In genomic region chr18:62788891-62789290, GRCh38 we compare ENCODE assay signal across 15 cellular contexts.
DNase-seq lines count a peak whose midpoint lies in the region; ATAC-seq, FAIRE-seq and TF ChIP-seq lines count a peak whose summit lies in the region.
"Had no signal": no experiment of that assay in that cellular context is flagged by ENCODE, and none has a peak within 500 bp of the region (broad histone marks: within the 10 kb centered on the region; RNA-seq: fewer than 3 reads in every experiment).

No MANE protein-coding gene starts in this region.

- H2BK20ac ChIP-seq in H9 (ENCODE audit: low read depth, low read length, poor library complexity, severe bottlenecking) = no peak overlapping the region

- H3K4me2 ChIP-seq in A549 (peak overlapping the region; percentile 17; the same call in 1 of the 3 replicates), H9 (ENCODE audit: insufficient read depth, insufficient read length, low read length) (no peak overlapping the region), PC-3 (ENCODE audit: low read length) (peak overlapping the region; percentile 18)

- no peak overlapping the region for H3T11ph ChIP-seq in H9 (ENCODE audit: low read length)

- peaks cover 50% of the 10 kb centered on the region for H3K4me1 ChIP-seq in A549
- peaks cover 25% of the 10 kb centered on the region for H3K4me1 ChIP-seq in H9 (ENCODE audit: insufficient read depth, low read length)
- H3K4me1 ChIP-seq in PC-3 (ENCODE audit: insufficient read depth, low read length) = peaks cover 16% of the 10 kb centered on the region
- H3K4me1 ChIP-seq in tibial artery = peaks cover 0 to 22% (median 4%) of the 10 kb centered on the region in 4 donors

- intact Hi-C loops in PC-3 (cut with micrococcal nuclease) (no loop called here), tibial artery (cut with DNase I; ENCODE audit: low total_unique reads) (no loop called here)
- intact Hi-C loops in activated T-helper 1 cell treated with anti-CD3 and anti-CD28 coated beads, Interleukin-12 subunit alpha, Interleukin-12 subunit beta, Interleukin-2, Interleukin-4 antibody, amounts not matched to agents 30 ng/mL and 10 ng/mL and 1 ng/mL, durations not matched to agents 14 hours and 24 hours and 36 hours (cut with micrococcal nuclease) = no loop called here

- peak overlapping the region in 2 of 3 experiments; percentile 66 to 91; a peak in 5 of 7 replicates for H3K27ac Mint-ChIP-seq in H9
- H3K27ac Mint-ChIP-seq in activated T-helper 1 cell treated with anti-CD3 and anti-CD28 coated beads, Interleukin-12 subunit alpha, Interleukin-12 subunit beta, Interleukin-2, Interleukin-4 antibody, amounts not matched to agents 30 ng/mL and 10 ng/mL and 1 ng/mL, durations not matched to agents 14 hours and 24 hours and 36 hours = no peak overlapping the region
- H3K27ac Mint-ChIP-seq: dendritic cell treated with granulocyte-macrophage colony-stimulating factor and Interleukin-4, amounts not matched to agents 40 ng/mL and 50 ng/mL, for 4 days had no signal

- H3K27ac ChIP-seq in A549 = no peak overlapping the region
- H3K27ac ChIP-seq in H9 (ENCODE audit: insufficient read length, low read depth, low read length) = no peak overlapping the region
- no peak overlapping the region for H3K27ac ChIP-seq in PC-3 (ENCODE audit: low read length)
- no peak overlapping the region for H3K27ac ChIP-seq in tibial artery
- H3K27ac ChIP-seq: spleen had no signal

- H3K27me3 ChIP-seq in H9 (ENCODE audit: insufficient read depth, low read length) (no peaks in the 10 kb centered on the region), PC-3 (ENCODE audit: low read length) (no peaks in the 10 kb centered on the region), tibial artery (no peaks in the 10 kb centered on the region)
- H3K27me3 ChIP-seq: spleen had no signal

- no peak overlapping the region for H2BK5ac ChIP-seq in H9 (ENCODE audit: insufficient read length, low read length)

- H3K18ac ChIP-seq in H9 (ENCODE audit: insufficient read length, low read depth, low read length) = no peak overlapping the region

- H3K27me3 Mint-ChIP-seq in H9 (ENCODE audit: low read depth) = no peaks in the 10 kb centered on the region
- peaks cover 5% of the 10 kb centered on the region for H3K27me3 Mint-ChIP-seq in activated T-helper 1 cell treated with anti-CD3 and anti-CD28 coated beads, Interleukin-12 subunit alpha, Interleukin-12 subunit beta, Interleukin-2, Interleukin-4 antibody, amounts not matched to agents 30 ng/mL and 10 ng/mL and 1 ng/mL, durations not matched to agents 14 hours and 24 hours and 36 hours (ENCODE audit: insufficient read depth)
- H3K27me3 Mint-ChIP-seq: dendritic cell treated with granulocyte-macrophage colony-stimulating factor and Interleukin-4, amounts not matched to agents 40 ng/mL and 50 ng/mL, for 4 days had no signal

- CTCF ChIA-PET in A549 (lab: Yijun Ruan, JAX) = interaction anchor here (1.3 kb wide), 1 partner anchor 169 kb away, joined by 3 read pairs; no protein-coding TSS in a partner anchor
- CTCF ChIA-PET in PC-3 (lab: Charles Lee) = no interaction called here

- no peak for TF ChIP-seq EP300 in A549 (IDR thresholded peaks at IDR 0.05)

- no peak overlapping the region for H2AFZ ChIP-seq in H9 (ENCODE audit: low read length)
- no peak overlapping the region for H2AFZ ChIP-seq in PC-3 (ENCODE audit: low read length)

- H3K4me1 Mint-ChIP-seq in H9 = peaks cover 80 to 84% of the 10 kb centered on the region in 2 experiments
- H3K4me1 Mint-ChIP-seq in activated T-helper 1 cell treated with anti-CD3 and anti-CD28 coated beads, Interleukin-12 subunit alpha, Interleukin-12 subunit beta, Interleukin-2, Interleukin-4 antibody, amounts not matched to agents 30 ng/mL and 10 ng/mL and 1 ng/mL, durations not matched to agents 14 hours and 24 hours and 36 hours (ENCODE audit: low read depth) = peaks cover 35% of the 10 kb centered on the region

- H3K9me3 Mint-ChIP-seq in H9 = no peaks in the 10 kb centered on the region
- H3K9me3 Mint-ChIP-seq in activated T-helper 1 cell treated with anti-CD3 and anti-CD28 coated beads, Interleukin-12 subunit alpha, Interleukin-12 subunit beta, Interleukin-2, Interleukin-4 antibody, amounts not matched to agents 30 ng/mL and 10 ng/mL and 1 ng/mL, durations not matched to agents 14 hours and 24 hours and 36 hours = no peaks in the 10 kb centered on the region
- H3K9me3 Mint-ChIP-seq: dendritic cell treated with granulocyte-macrophage colony-stimulating factor and Interleukin-4, amounts not matched to agents 40 ng/mL and 50 ng/mL, for 4 days had no signal

- no peak for DNase-seq in A549 (ENCODE audit: low read depth in 1 of 2, low spot score in 1 of 2)
- no peak for DNase-seq in H9
- peak; percentile 40 for DNase-seq in PC-3
- DNase-seq in islet precursor cell = peak; percentile 76
- no peak for DNase-seq in activated CD4-positive, alpha-beta T cell treated with anti-CD3 and anti-CD28 coated beads, Interleukin-2, amount 50 U/mL, for 48 hours
- no peak for DNase-seq in tibial artery
- no peak for DNase-seq in C1 segment of cervical spinal cord (lab: John Stamatoyannopoulos, UW)
- DNase-seq in activated T-helper 1 cell treated with anti-CD3 and anti-CD28 coated beads, Interleukin-12 subunit alpha, Interleukin-12 subunit beta, Interleukin-2, Interleukin-4 antibody, amounts not matched to agents 30 ng/mL and 10 ng/mL and 1 ng/mL, durations not matched to agents 14 hours and 24 hours and 36 hours (ENCODE audit: low spot score) = no peak
- DNase-seq: activated effector memory CD4-positive, alpha-beta T cell treated with anti-CD3 and anti-CD28 coated beads, Interleukin-2, amount 50 U/mL, for 16 hours; AML-193; glutamatergic neuron; NCI-H1694; RPMI8226; spleen had no signal

- H3K56ac ChIP-seq in H9 (ENCODE audit: insufficient read length, low read depth, low read length) = no peak overlapping the region

- no peak overlapping the region for H4K8ac ChIP-seq in H9 (replicated peaks; ENCODE audit: insufficient read length, low read depth, low read length)

- H3K79me2 ChIP-seq in H9 (ENCODE audit: insufficient read depth, low read length) = peaks cover 55% of the 10 kb centered on the region; the same call in 1 of the 2 replicates
- H3K79me2 ChIP-seq in PC-3 (ENCODE audit: low read length) = peaks cover 89% of the 10 kb centered on the region

- H3F3A ChIP-seq in PC-3 (ENCODE audit: low read length, unreplicated experiment) = no peaks in the 10 kb centered on the region

- no peak for FAIRE-seq in A549 (lab: Jason Lieb, UNC)

- no peaks in the 10 kb centered on the region; a peak in 1 of 7 replicates for H3K36me3 Mint-ChIP-seq in H9 (ENCODE audit: insufficient read depth in 1 of 3, low read depth in 3 of 3)
- no peaks in the 10 kb centered on the region for H3K36me3 Mint-ChIP-seq in activated T-helper 1 cell treated with anti-CD3 and anti-CD28 coated beads, Interleukin-12 subunit alpha, Interleukin-12 subunit beta, Interleukin-2, Interleukin-4 antibody, amounts not matched to agents 30 ng/mL and 10 ng/mL and 1 ng/mL, durations not matched to agents 14 hours and 24 hours and 36 hours (ENCODE audit: low read depth)

- 68% methylated on average over 3 of the region's 3 CpGs for WGBS in A549 (ENCODE audit: missing lambda C conversion rate)
- WGBS in H9 (ENCODE audit: extremely low coverage, insufficient read length, low lambda C conversion rate) = no CpG with 5 or more reads among the region's 3 CpGs

- H3K4me3 ChIP-seq in A549 (no peak overlapping the region), PC-3 (ENCODE audit: low read length) (no peak overlapping the region), tibial artery (no peak overlapping the region)
- H3K4me3 ChIP-seq: spleen had no signal

- no peak overlapping the region for H3K4ac ChIP-seq in H9 (ENCODE audit: low read depth, low read length)

- H3K9ac ChIP-seq in H9 (ENCODE audit: extremely low read depth, insufficient read length, low read length) (no peak overlapping the region), PC-3 (ENCODE audit: low read length) (no peak overlapping the region)

- H4K20me1 ChIP-seq in H9 (ENCODE audit: control insufficient read depth, insufficient read depth, insufficient read length) = peaks cover 3% of the 10 kb centered on the region
- 0 out of 2 replicates have a peak, but pooled peaks cover 4% of the 10 kb centered on the region for H4K20me1 ChIP-seq in PC-3 (ENCODE audit: low read length)

- no peak for TF ChIP-seq POLR2A in A549 (IDR thresholded peaks at IDR 0.05; ENCODE audit: low read length)

- H2BK120ac ChIP-seq in H9 (ENCODE audit: low read depth, low read length, poor library complexity, severe bottlenecking) = peak overlapping the region; percentile 16

- H3K9me3 ChIP-seq in A549 (no peaks in the 10 kb centered on the region), H9 (ENCODE audit: control insufficient read depth, low read depth, low read length) (no peaks in the 10 kb centered on the region), PC-3 (ENCODE audit: low read length) (no peaks in the 10 kb centered on the region), tibial artery (no peaks in the 10 kb centered on the region)
- H3K9me3 ChIP-seq: spleen had no signal

- peak overlapping the region; percentile 41 for H2BK12ac ChIP-seq in H9 (ENCODE audit: insufficient read length, low read depth, low read length)

- no peak overlapping the region for H4K91ac ChIP-seq in H9 (ENCODE audit: insufficient read length, low read depth, low read length)

- no peak overlapping the region for H3K14ac ChIP-seq in H9 (ENCODE audit: insufficient read depth, low read length)

- H3K36me3 ChIP-seq in PC-3 (ENCODE audit: low read depth, low read length) = no peaks in the 10 kb centered on the region
- no peaks in the 10 kb centered on the region for H3K36me3 ChIP-seq in tibial artery
- H3K36me3 ChIP-seq: spleen had no signal

- no peaks in the 10 kb centered on the region for H3K23me2 ChIP-seq in H9 (ENCODE audit: insufficient read length, low read depth, low read length, poor library complexity, severe bottlenecking)

- ATAC-seq in A549 (no peak), PC-3 (peak; percentile 68)

- H3K9me2 ChIP-seq in PC-3 (replicated peaks; ENCODE audit: low read length) = no peaks in the 10 kb centered on the region

- H2BK15ac ChIP-seq in H9 (ENCODE audit: low read depth, low read length) = no peak overlapping the region

- BruUV-seq in PC-3 (replicated peaks; lab: Mats Ljungman, UMichigan) = no TSS peak

- no peak overlapping the region for H2AK5ac ChIP-seq in H9 (ENCODE audit: insufficient read length, low read length)

- no peak overlapping the region for H4K5ac ChIP-seq in H9 (ENCODE audit: insufficient read length, low read depth, low read length)

- H3K79me1 ChIP-seq in H9 (ENCODE audit: insufficient read depth, low read depth, low read length, poor library complexity, severe bottlenecking) = peaks cover 3% of the 10 kb centered on the region

- TF ChIP-seq RAD21 in A549 (conservative IDR thresholded peaks at IDR 0.05 in 1 of 2, IDR thresholded peaks at IDR 0.05 in 1 of 2) = no peak

- peak overlapping the region in 1 of 2 experiments; percentile 26; a peak in 2 of 5 replicates for H3K4me3 Mint-ChIP-seq in H9
- H3K4me3 Mint-ChIP-seq in activated T-helper 1 cell treated with anti-CD3 and anti-CD28 coated beads, Interleukin-12 subunit alpha, Interleukin-12 subunit beta, Interleukin-2, Interleukin-4 antibody, amounts not matched to agents 30 ng/mL and 10 ng/mL and 1 ng/mL, durations not matched to agents 14 hours and 24 hours and 36 hours = no peak overlapping the region
- H3K4me3 Mint-ChIP-seq: dendritic cell treated with granulocyte-macrophage colony-stimulating factor and Interleukin-4, amounts not matched to agents 40 ng/mL and 50 ng/mL, for 4 days had no signal

- TF ChIP-seq CTCF in A549 (IDR thresholded peaks at IDR 0.05) (no peak), H9 (conservative IDR thresholded peaks at IDR 0.05) (no peak), PC-3 (conservative IDR thresholded peaks at IDR 0.05; ENCODE audit: low read depth, low read length) (no peak), tibial artery (IDR thresholded peaks at IDR 0.05) (no peak)

- POLR2A ChIA-PET in A549 (lab: Yijun Ruan, JAX) (no interaction called here), PC-3 (lab: Charles Lee; ENCODE audit: unreplicated experiment) (no interaction called here)

- H3K23ac ChIP-seq in H9 (ENCODE audit: insufficient read length, low read depth, low read length) = no peak overlapping the region

Comparison
In these comparisons a context has a peak if more than half of its experiments do, and no peak if none do; other contexts are left out.
1. DNase-seq: peak in PC-3 (single experiment) and islet precursor cell (single experiment); none in A549 (0 of 2), H9 (single experiment), activated CD4-positive, alpha-beta T cell treated with anti-CD3 and anti-CD28 coated beads, Interleukin-2, amount 50 U/mL, for 48 hours (0 of 2), tibial artery (0 of 2), C1 segment of cervical spinal cord (0 of 14) and activated T-helper 1 cell treated with anti-CD3 and anti-CD28 coated beads, Interleukin-12 subunit alpha, Interleukin-12 subunit beta, Interleukin-2, Interleukin-4 antibody, amounts not matched to agents 30 ng/mL and 10 ng/mL and 1 ng/mL, durations not matched to agents 14 hours and 24 hours and 36 hours (single experiment).